In genomic region chr2:132540166-132540565, GRCh38 we compare ENCODE assay signal across 21 cellular contexts.
DNase-seq lines count a peak whose midpoint lies in the region; ATAC-seq, FAIRE-seq and TF ChIP-seq lines count a peak whose summit lies in the region.
"Had no signal": no experiment of that assay in that cellular context is flagged by ENCODE, and none has a peak within 500 bp of the region (broad histone marks: within the 10 kb centered on the region; RNA-seq: fewer than 3 reads in every experiment).

No MANE protein-coding gene starts in this region.

- no peak overlapping the region for H3K23ac ChIP-seq in trophoblast cell (ENCODE audit: low read length)

- CTCF ChIA-PET in A549 (lab: Yijun Ruan, JAX), result interaction anchor here (1.0 kb wide), 1 partner anchor 1305 kb away, joined by 3 read pairs; no protein-coding TSS in a partner anchor

- H3K14ac ChIP-seq in trophoblast cell (ENCODE audit: low read length), result no peak overlapping the region

- no peak for TF ChIP-seq EP300 in A549 (IDR thresholded peaks at IDR 0.05)

- H3K4ac ChIP-seq in trophoblast cell (ENCODE audit: low read depth, low read length), result no peak overlapping the region

- H3K4me2 ChIP-seq in A549 (no peak overlapping the region), trophoblast cell (ENCODE audit: low read length) (no peak overlapping the region)
- H3K4me2 ChIP-seq: GM23338 had no signal

- H3K4me3 ChIP-seq in A549 (no peak overlapping the region), WERI-Rb-1 (ENCODE audit: low read depth, low read length) (no peak overlapping the region), trophoblast cell (ENCODE audit: low read depth, low read length) (no peak overlapping the region), foreskin fibroblast (ENCODE audit: low read depth in 1 of 2, low read length in 2 of 2) (no peak overlapping the region)
- H3K4me3 ChIP-seq: GM23338 had no signal

- H2AK5ac ChIP-seq in trophoblast cell (ENCODE audit: low read length), result peak overlapping the region; percentile 44

- H2BK5ac ChIP-seq in trophoblast cell (ENCODE audit: low read depth, low read length, poor library complexity), result no peak overlapping the region

- WGBS in A549 (ENCODE audit: missing lambda C conversion rate), result 91% methylated on average over 4 of the region's 4 CpGs
- no CpG with 5 or more reads among the region's 4 CpGs for WGBS in trophoblast cell (ENCODE audit: extremely low coverage, insufficient coverage, insufficient read length)

- H2AFZ ChIP-seq in trophoblast cell (ENCODE audit: insufficient read depth, low read length, poor library complexity), result no peak overlapping the region
- H2AFZ ChIP-seq: GM23338 had no signal

- H3K27me3 ChIP-seq in WERI-Rb-1 (ENCODE audit: insufficient read depth, low read depth, severe bottlenecking), result no peaks in the 10 kb centered on the region
- no peaks in the 10 kb centered on the region for H3K27me3 ChIP-seq in trophoblast cell (ENCODE audit: insufficient read depth, low read length)

- peaks cover 6% of the 10 kb centered on the region for H3K79me2 ChIP-seq in trophoblast cell (ENCODE audit: control insufficient read depth, insufficient read depth, low read length, poor library complexity)

- no peak overlapping the region for H2BK120ac ChIP-seq in trophoblast cell (ENCODE audit: insufficient read depth, low read length, poor library complexity)

- intact Hi-C loops in posterior vena cava (cut with DNase I), result no loop called here

- H3K27ac ChIP-seq in A549 (no peak overlapping the region), WERI-Rb-1 (no peak overlapping the region), trophoblast cell (ENCODE audit: low read depth, low read length) (no peak overlapping the region)
- H3K27ac ChIP-seq: 22Rv1 had no signal

- peaks cover 36% of the 10 kb centered on the region for H3K79me1 ChIP-seq in trophoblast cell (ENCODE audit: low read length)

- H3K9ac ChIP-seq in trophoblast cell (ENCODE audit: low read length), result no peak overlapping the region

- H4K8ac ChIP-seq in trophoblast cell (ENCODE audit: low read depth, low read length), result no peak overlapping the region

- POLR2A ChIA-PET in A549 (lab: Yijun Ruan, JAX), result no interaction called here

- no peak for DNase-seq in A549 (ENCODE audit: low read depth in 1 of 2, low spot score in 1 of 2)
- DNase-seq in WERI-Rb-1, result peak; percentile 17
- DNase-seq in islet precursor cell, result peak; percentile 30
- no peak for DNase-seq in trophoblast cell
- DNase-seq in posterior vena cava (ENCODE audit: low spot score), result no peak
- no peak for DNase-seq in activated CD8-positive, alpha-beta memory T cell treated with anti-CD3 and anti-CD28 coated beads for 24 hours
- no peak for DNase-seq in foreskin fibroblast
- DNase-seq: C1 segment of cervical spinal cord; Calu3; CD4-positive, alpha-beta memory T cell; COR-L47; DMS53; DMS79 treated with DMSO at 0.1 percent for 48 hours; GF-D8; H9 had no signal

- no peak overlapping the region for H4K12ac ChIP-seq in trophoblast cell (ENCODE audit: low read depth, low read length)

- peak overlapping the region; percentile 68 for H2BK12ac ChIP-seq in trophoblast cell (ENCODE audit: low read length)

- H3K18ac ChIP-seq in trophoblast cell (ENCODE audit: low read length), result no peak overlapping the region

- FAIRE-seq in A549 (lab: Jason Lieb, UNC), result no peak
- FAIRE-seq: A204.1, GM12891, GM18507 had no signal

- H3K36me3 ChIP-seq in WERI-Rb-1 (no peaks in the 10 kb centered on the region), trophoblast cell (ENCODE audit: control insufficient read depth in 1 of 2, insufficient read depth in 2 of 2, low read length in 2 of 2) (no peaks in the 10 kb centered on the region)

- TF ChIP-seq CTCF in A549 (IDR thresholded peaks at IDR 0.05), result no peak
- TF ChIP-seq CTCF in WERI-Rb-1 (IDR thresholded peaks at IDR 0.05; ENCODE audit: low read depth, low read length), result no peak
- no peak for TF ChIP-seq CTCF in foreskin fibroblast (IDR thresholded peaks at IDR 0.05; ENCODE audit: low read depth, low read length)

- TF ChIP-seq RAD21 in A549 (conservative IDR thresholded peaks at IDR 0.05 in 1 of 2, IDR thresholded peaks at IDR 0.05 in 1 of 2), result no peak

- H3K9me3 ChIP-seq in A549 (peaks cover 14% of the 10 kb centered on the region; the same call in 2 of the 3 replicates), WERI-Rb-1 (ENCODE audit: severe bottlenecking) (peaks cover 14% of the 10 kb centered on the region), trophoblast cell (ENCODE audit: insufficient read depth, low read depth, low read length) (peaks cover 7% of the 10 kb centered on the region)

- H4K91ac ChIP-seq in trophoblast cell (ENCODE audit: low read depth, low read length), result no peak overlapping the region

- no peaks in the 10 kb centered on the region for H3K4me1 ChIP-seq in A549
- H3K4me1 ChIP-seq in trophoblast cell (ENCODE audit: control insufficient read depth in 1 of 2, insufficient read depth in 2 of 2, low read length in 2 of 2), result peaks cover 19 to 31% of the 10 kb centered on the region in 2 experiments

- TF ChIP-seq POLR2A in A549 (IDR thresholded peaks at IDR 0.05; ENCODE audit: low read length), result 0 out of 2 replicates have a peak, but pooled peaks have one; percentile 4

- no peak for ATAC-seq in A549
- ATAC-seq: GM23338, HCT116 had no signal

TF ChIP-seq in A549, 52 proteins besides CTCF, POLR2A, EP300 and RAD21:
- no peak for TF ChIP-seq HOXA7 (CRISPR knock-in tag; IDR thresholded peaks at IDR 0.05)
- TF ChIP-seq EHMT2 (IDR thresholded peaks at IDR 0.05; ENCODE audit: low read depth), result no peak
- TF ChIP-seq REST (IDR thresholded peaks at IDR 0.05), result no peak
- TF ChIP-seq ZSCAN20 (CRISPR knock-in tag; IDR thresholded peaks at IDR 0.05), result no peak
TF ChIP-seq in A549: peak in this region for 0.

Comparison
In these comparisons a context has a peak if more than half of its experiments do, and no peak if none do; other contexts are left out.
1. DNase-seq: peak in WERI-Rb-1 (single experiment) and islet precursor cell (single experiment); none in A549 (0 of 2), trophoblast cell (0 of 2), posterior vena cava (single experiment), activated CD8-positive, alpha-beta memory T cell treated with anti-CD3 and anti-CD28 coated beads for 24 hours (single experiment) and foreskin fibroblast (0 of 2).